32 cellular contexts compared by ENCODE assay signal in genomic region chr5:180623411-180623834, GRCh38. TPM values are rescaled to one million over a fixed set of nuclear protein-coding genes. Genes with fewer than 3 reads are reported as not detected.
DNase-seq lines count a peak whose midpoint lies in the region; ATAC-seq and TF ChIP-seq lines count a peak whose summit lies in the region.
"Had no signal": no experiment of that assay in that cellular context is flagged by ENCODE, and none has a peak within 500 bp of the region (broad histone marks: within the 10 kb centered on the region; RNA-seq: fewer than 3 reads in every experiment).

No MANE protein-coding gene starts in this region.

- H3K4me1 ChIP-seq in CD4-positive, CD25-positive, alpha-beta regulatory T cell (ENCODE audit: control insufficient read depth, insufficient read depth, low read length, poor library complexity, severe bottlenecking) = peaks cover 9% of the 10 kb centered on the region
- H3K4me1 ChIP-seq in gastroesophageal sphincter = peaks cover 0 to 11% (median 0%) of the 10 kb centered on the region in 3 donors
- H3K4me1 ChIP-seq in trophoblast cell (ENCODE audit: control insufficient read depth in 1 of 2, insufficient read depth in 2 of 2, low read length in 2 of 2) = peaks cover 0 to 3% of the 10 kb centered on the region in 2 experiments
- H3K4me1 ChIP-seq: vagina had no signal

- WGBS in gastroesophageal sphincter (ENCODE audit: low coverage in 1 of 2), 2 donors = 65 to 81% methylated on average over 4 to 6 of the region's 10 CpGs
- WGBS in trophoblast cell (ENCODE audit: extremely low coverage, insufficient coverage, insufficient read length) = no CpG with 5 or more reads among the region's 10 CpGs

- H3K4me2 ChIP-seq in trophoblast cell (ENCODE audit: low read length) = no peak overlapping the region
- H3K4me2 ChIP-seq: SK-N-SH had no signal

- H2BK12ac ChIP-seq in trophoblast cell (ENCODE audit: low read length) = no peak overlapping the region

- no peaks in the 10 kb centered on the region for H3K79me1 ChIP-seq in trophoblast cell (ENCODE audit: low read length)

- H3K36me3 Mint-ChIP-seq in CD4-positive, CD25-positive, alpha-beta regulatory T cell = no peaks in the 10 kb centered on the region
- H3K36me3 Mint-ChIP-seq: memory B cell had no signal

- TF ChIP-seq EP300 in gastroesophageal sphincter (IDR thresholded peaks at IDR 0.05) = no peak

- no peak overlapping the region for H2AK5ac ChIP-seq in trophoblast cell (ENCODE audit: low read length)

- no peaks in the 10 kb centered on the region for H3K36me3 ChIP-seq in CD4-positive, CD25-positive, alpha-beta regulatory T cell (ENCODE audit: control insufficient read depth, insufficient read depth, low read length)
- H3K36me3 ChIP-seq in gastroesophageal sphincter (no peaks in the 10 kb centered on the region), trophoblast cell (ENCODE audit: control insufficient read depth in 1 of 2, insufficient read depth in 2 of 2, low read length in 2 of 2) (no peaks in the 10 kb centered on the region)
- H3K36me3 ChIP-seq: vagina, WERI-Rb-1 had no signal

- no peak overlapping the region for H3K9ac ChIP-seq in trophoblast cell (ENCODE audit: low read length)
- H3K9ac ChIP-seq: SK-N-SH had no signal

- no peak overlapping the region for H3K4ac ChIP-seq in trophoblast cell (ENCODE audit: low read depth, low read length)

- H3K4me1 Mint-ChIP-seq in CD4-positive, CD25-positive, alpha-beta regulatory T cell = peaks cover 0 to 24% (median 0%) of the 10 kb centered on the region in 4 donors

- no peak overlapping the region for H3K4me3 ChIP-seq in CD4-positive, CD25-positive, alpha-beta regulatory T cell (ENCODE audit: low read depth, low read length)
- H3K4me3 ChIP-seq in NB4 (ENCODE audit: low read depth, low read length) (no peak overlapping the region), gastroesophageal sphincter (no peak overlapping the region), trophoblast cell (ENCODE audit: low read depth, low read length) (no peak overlapping the region)
- H3K4me3 ChIP-seq: esophagus muscularis mucosa, vagina had no signal

- peak overlapping the region; percentile 39 for H4K91ac ChIP-seq in trophoblast cell (ENCODE audit: low read depth, low read length)

- no peaks in the 10 kb centered on the region for H3K27me3 ChIP-seq in CD4-positive, CD25-positive, alpha-beta regulatory T cell (ENCODE audit: control insufficient read depth, insufficient read depth, low read length)
- H3K27me3 ChIP-seq in gastroesophageal sphincter (peaks cover 43% of the 10 kb centered on the region), trophoblast cell (ENCODE audit: insufficient read depth, low read length) (no peaks in the 10 kb centered on the region)
- H3K27me3 ChIP-seq: vagina had no signal

- H3K14ac ChIP-seq in trophoblast cell (ENCODE audit: low read length) = no peak overlapping the region

- ATAC-seq in CD4-positive, CD25-positive, alpha-beta regulatory T cell (ENCODE audit: low read depth in 2 of 2) = peak in 1 of 2 donors; percentile 14
- ATAC-seq in gastroesophageal sphincter (peak; percentile 28), HG03354 (IDR thresholded peaks at IDR 0.05; ENCODE audit: poor library complexity, severe bottlenecking, unreplicated experiment) (no peak)

- TF ChIP-seq POLR2A in NB4 (IDR thresholded peaks at IDR 0.05; ENCODE audit: extremely low read depth, insufficient read length) = no peak
- TF ChIP-seq POLR2A in gastroesophageal sphincter (IDR thresholded peaks at IDR 0.05) = no peak

- H3K79me2 ChIP-seq in trophoblast cell (ENCODE audit: control insufficient read depth, insufficient read depth, low read length, poor library complexity) = no peaks in the 10 kb centered on the region

- H2AFZ ChIP-seq in trophoblast cell (ENCODE audit: insufficient read depth, low read length, poor library complexity) = peak overlapping the region; percentile 27

- peak overlapping the region; percentile 33 for H3K27ac ChIP-seq in CD4-positive, CD25-positive, alpha-beta regulatory T cell (ENCODE audit: insufficient read depth, low read length, poor library complexity, severe bottlenecking)
- H3K27ac ChIP-seq in gastroesophageal sphincter (peak overlapping the region in 1 of 4 donors; percentile 20), trophoblast cell (ENCODE audit: low read depth, low read length) (no peak overlapping the region)
- H3K27ac ChIP-seq: RWPE1, vagina, WERI-Rb-1 had no signal

- no peak overlapping the region for H2BK120ac ChIP-seq in trophoblast cell (ENCODE audit: insufficient read depth, low read length, poor library complexity)

- H3K18ac ChIP-seq in trophoblast cell (ENCODE audit: low read length) = no peak overlapping the region

- DNase-seq in CD4-positive, CD25-positive, alpha-beta regulatory T cell = peak in 1 of 3 donors; percentile 29
- DNase-seq in NB4 (ENCODE audit: low read depth) (peak; percentile 36), trophoblast cell (no peak), anterior cingulate cortex (lab: John Stamatoyannopoulos, UW) (no peak), NCI-H524 treated with DMSO at 0.1 percent for 48 hours (lab: John Stamatoyannopoulos, UW) (no peak)
- DNase-seq: activated effector memory CD4-positive, alpha-beta T cell treated with Interleukin-2 at 50 U/mL for 16 hours; activated T-cell treated with anti-CD3 and anti-CD28 coated beads for 4 hours; CD4-positive, alpha-beta T cell; cerebellar nuclear complex; effector CD4-positive, alpha-beta T cell; HCEC 1CT; islet precursor cell; NCI-H1092; NCI-H2029 treated with DMSO at 0.1 percent for 48 hours; NCI-H2227 treated with DMSO at 0.1 percent for 48 hours; NCI-H82; SK-N-SH; small intestine; stimulated activated CD4-positive, alpha-beta T cell treated with anti-CD3 and anti-CD28 coated beads, Interleukin-2, amount 100 ng/mL, for 24 hours; substantia nigra; WERI-Rb-1 had no signal

- no peak overlapping the region for H3K23ac ChIP-seq in trophoblast cell (ENCODE audit: low read length)

- TF ChIP-seq CTCF in NB4 (IDR thresholded peaks at IDR 0.05; ENCODE audit: low read depth, low read length) (no peak), gastroesophageal sphincter (IDR thresholded peaks at IDR 0.05) (no peak)

- no peaks in the 10 kb centered on the region for H3K9me3 Mint-ChIP-seq in CD4-positive, CD25-positive, alpha-beta regulatory T cell
- H3K9me3 Mint-ChIP-seq: CD4-positive, alpha-beta T cell; memory B cell had no signal

- H4K8ac ChIP-seq in trophoblast cell (ENCODE audit: low read depth, low read length) = peak overlapping the region; percentile 83

- H3K27me3 Mint-ChIP-seq in CD4-positive, CD25-positive, alpha-beta regulatory T cell = no peaks in the 10 kb centered on the region
- H3K27me3 Mint-ChIP-seq: CD4-positive, alpha-beta T cell had no signal

- H3K27ac Mint-ChIP-seq in CD4-positive, CD25-positive, alpha-beta regulatory T cell = peak overlapping the region in 1 of 3 donors; percentile 60
- H3K27ac Mint-ChIP-seq: CD4-positive, alpha-beta T cell; memory B cell had no signal

- H2BK5ac ChIP-seq in trophoblast cell (ENCODE audit: low read depth, low read length, poor library complexity) = no peak overlapping the region

- no peaks in the 10 kb centered on the region for H3K9me3 ChIP-seq in CD4-positive, CD25-positive, alpha-beta regulatory T cell (ENCODE audit: control insufficient read depth in 2 of 2, low read length in 2 of 2)
- H3K9me3 ChIP-seq in gastroesophageal sphincter (no peaks in the 10 kb centered on the region), trophoblast cell (ENCODE audit: insufficient read depth, low read depth, low read length) (peaks cover 9% of the 10 kb centered on the region)
- H3K9me3 ChIP-seq: esophagus muscularis mucosa, SK-N-SH, vagina had no signal

- no peak overlapping the region for H3K4me3 Mint-ChIP-seq in CD4-positive, CD25-positive, alpha-beta regulatory T cell
- H3K4me3 Mint-ChIP-seq: CD4-positive, alpha-beta T cell; memory B cell had no signal

- peak overlapping the region; percentile 58 for H4K12ac ChIP-seq in trophoblast cell (ENCODE audit: low read depth, low read length)

RNA-seq across cellular contexts. Expression of gene FLT4, which starts 26.0 kb away (rescaled TPM):
- 2.4 TPM for total RNA-seq in CD4-positive, CD25-positive, alpha-beta regulatory T cell
- polyA plus RNA-seq in CD4-positive, CD25-positive, alpha-beta regulatory T cell = 1 to 10 TPM; 1.2 to 4.0 (median 2.3) TPM
- 10 to 100 TPM in 2 of 4 donors, 1 to 10 TPM in 2; 7.6 to 15.2 (median 10.4) TPM for total RNA-seq in gastroesophageal sphincter
- 0.54 and 0.57 TPM in 2 replicates for polyA plus RNA-seq in trophoblast cell (2013)

RNA-seq across cellular contexts. Expression of gene SCGB3A1, which starts 32.1 kb away (rescaled TPM):
- not detected for total RNA-seq in CD4-positive, CD25-positive, alpha-beta regulatory T cell
- under 1 TPM in 1 of 4 donors, not detected in 3; 0.49 TPM for polyA plus RNA-seq in CD4-positive, CD25-positive, alpha-beta regulatory T cell
- total RNA-seq in gastroesophageal sphincter = 10 to 100 TPM in 1 of 4 donors, not detected in 3; 78.4 TPM
- not detected in 2 replicates for polyA plus RNA-seq in trophoblast cell (2013)
- total RNA-seq: CD4-positive, alpha-beta T cell; frontal cortex; LHCN-M2; myocyte; pulmonary artery endothelial cell; T-helper 2 cell treated with Interferon-gamma antibody and Interleukin-4, amounts not matched to agents 100 ng/mL and 5 ng/mL, for 36 hours; vagina had no signal
- polyA plus RNA-seq: SK-N-SH had no signal
